Comparison of ENCODE assay signal across 9 cellular contexts in genomic region chr7:39567294-39567693, GRCh38. TPM values are rescaled to one million over a fixed set of nuclear protein-coding genes. Genes with fewer than 3 reads are reported as not detected.
A peak's percentile ranks its signal among the peaks of the same experiment; 100 is the strongest.
DNase-seq lines count a peak whose midpoint lies in the region; ATAC-seq, FAIRE-seq and TF ChIP-seq lines count a peak whose summit lies in the region.
"Had no signal": no experiment of that assay in that cellular context is flagged by ENCODE, and none has a peak within 500 bp of the region (broad histone marks: within the 10 kb centered on the region; RNA-seq: fewer than 3 reads in every experiment).

No MANE protein-coding gene starts in this region.

- peaks cover 16% of the 10 kb centered on the region for H3K36me3 Mint-ChIP-seq in endodermal cell (ENCODE audit: low read depth)

- H3K4me1 Mint-ChIP-seq in endodermal cell: peaks cover 8% of the 10 kb centered on the region

- WGBS in endodermal cell (ENCODE audit: insufficient coverage in 1 of 2, insufficient read length in 1 of 2), 2 experiments: 76% methylated on average over 2 of the region's 2 CpGs; no CpG with 5 or more reads in 1 of the 2 experiments
- WGBS in pancreas, 2 donors: 57 to 64% methylated on average over 2 of the region's 2 CpGs

- peaks cover 48% of the 10 kb centered on the region for H3K79me2 ChIP-seq in DOHH2 (ENCODE audit: control insufficient read depth, low read length)

- ATAC-seq in pancreas (no peak), GM21529 (IDR thresholded peaks at IDR 0.05; ENCODE audit: unreplicated experiment) (no peak)

- H3K9me3 ChIP-seq in DOHH2 (ENCODE audit: control insufficient read depth, insufficient read depth, low read length) (no peaks in the 10 kb centered on the region), NT2/D1 (ENCODE audit: insufficient read depth, low read length) (no peaks in the 10 kb centered on the region), endodermal cell (ENCODE audit: control insufficient read depth, low read length) (no peaks in the 10 kb centered on the region), pancreas (no peaks in the 10 kb centered on the region)

- no peak for DNase-seq in NT2/D1 (ENCODE audit: low read depth, low spot score)
- DNase-seq in endodermal cell: no peak
- no peak for DNase-seq in pancreas
- DNase-seq in NCI-H2029 treated with DMSO at 0.1 percent for 48 hours (lab: John Stamatoyannopoulos, UW): no peak
- no peak for DNase-seq in DMS153 (lab: John Stamatoyannopoulos, UW)
- DNase-seq in HCEC 1CT: no peak

- H3K4me1 ChIP-seq in DOHH2 (ENCODE audit: control insufficient read depth, low read length) (peaks cover 17% of the 10 kb centered on the region), NT2/D1 (ENCODE audit: insufficient read depth, insufficient read length) (no peaks in the 10 kb centered on the region), endodermal cell (ENCODE audit: control insufficient read depth, insufficient read depth, low read length) (no peaks in the 10 kb centered on the region), pancreas (peaks cover 0 to 13% (median 9%) of the 10 kb centered on the region in 3 donors)

- H3K4me3 ChIP-seq in DOHH2 (ENCODE audit: low read length) (peak overlapping the region; percentile 86), NT2/D1 (ENCODE audit: insufficient read length, low read depth) (peak overlapping the region; percentile 90), endodermal cell (ENCODE audit: low read length) (peak overlapping the region; percentile 97), pancreas (peak overlapping the region in 3 of 4 donors; percentile 54 to 60 (median 58))

- H3K27ac ChIP-seq in DOHH2 (ENCODE audit: low read depth, low read length): no peak overlapping the region
- H3K27ac ChIP-seq in endodermal cell (ENCODE audit: low read depth, low read length): no peak overlapping the region
- no peak overlapping the region for H3K27ac ChIP-seq in pancreas

- no peak for FAIRE-seq in pancreas (lab: Jason Lieb, UNC)
- FAIRE-seq: endometrium had no signal

- H3K9ac ChIP-seq in NT2/D1 (ENCODE audit: insufficient read length, low read depth): peak overlapping the region; percentile 95
- H3K9ac ChIP-seq in endodermal cell (ENCODE audit: extremely low read depth, low read length, poor library complexity, severe bottlenecking): peak overlapping the region; percentile 86

- H3K9me3 Mint-ChIP-seq in endodermal cell: no peaks in the 10 kb centered on the region

- peaks cover 29% of the 10 kb centered on the region for H3K36me3 ChIP-seq in DOHH2 (ENCODE audit: control insufficient read depth, low read length)
- H3K36me3 ChIP-seq in NT2/D1 (ENCODE audit: insufficient read depth, insufficient read length, low read length): peaks cover 33% of the 10 kb centered on the region
- H3K36me3 ChIP-seq in endodermal cell (ENCODE audit: control insufficient read depth, insufficient read depth, low read length): peaks cover 28% of the 10 kb centered on the region
- no peaks in the 10 kb centered on the region for H3K36me3 ChIP-seq in pancreas

- H3K27me3 Mint-ChIP-seq in endodermal cell (ENCODE audit: insufficient read depth): no peaks in the 10 kb centered on the region

- H4K20me1 ChIP-seq in DOHH2 (ENCODE audit: control insufficient read depth, insufficient read depth, low read depth, low read length): no peaks in the 10 kb centered on the region

- no peak overlapping the region for H3K27ac Mint-ChIP-seq in endodermal cell

- H3K4me3 Mint-ChIP-seq in endodermal cell: peak overlapping the region; percentile 96

- H3F3A ChIP-seq in DOHH2 (ENCODE audit: control insufficient read depth, insufficient read depth): no peaks in the 10 kb centered on the region

- intact Hi-C loops in pancreas (cut with DNase I): no loop called here

- H3K27me3 ChIP-seq in DOHH2 (ENCODE audit: control insufficient read depth, low read length) (no peaks in the 10 kb centered on the region), NT2/D1 (ENCODE audit: insufficient read depth, insufficient read length) (no peaks in the 10 kb centered on the region), endodermal cell (ENCODE audit: control insufficient read depth, insufficient read depth, low read length, poor library complexity, severe bottlenecking) (no peaks in the 10 kb centered on the region), pancreas (no peaks in the 10 kb centered on the region)

- TF ChIP-seq CTCF in DOHH2 (IDR thresholded peaks at IDR 0.05; ENCODE audit: low read depth, low read length, poor library complexity, severe bottlenecking) (no peak), endodermal cell (conservative IDR thresholded peaks at IDR 0.05) (no peak), pancreas (IDR thresholded peaks at IDR 0.05) (no peak)

- no peaks in the 10 kb centered on the region for H3K9me2 ChIP-seq in DOHH2 (replicated peaks; ENCODE audit: control insufficient read depth, low read length)

- H3K4me2 ChIP-seq in DOHH2 (ENCODE audit: low read length): peak overlapping the region; percentile 89

RNA-seq across cellular contexts. Expression of gene YAE1, which starts 1.1 kb away (rescaled TPM):
- 10 to 100 TPM; 20.9 to 30.0 TPM for total RNA-seq in endodermal cell
- 38.3 TPM for polyA plus RNA-seq in endodermal cell (2013, experiment 1 of 2)
- polyA plus RNA-seq in endodermal cell (2013, experiment 2 of 2): 33.2 TPM
- 10 to 100 TPM in 1 of 6 donors, 1 to 10 TPM in 5; 6.4 to 10.9 (median 7.8) TPM for total RNA-seq in pancreas
- 10 to 100 TPM; 14.7 to 17.6 TPM for polyA plus RNA-seq in pancreas

RNA-seq across cellular contexts. Expression of gene RALA, which starts 56.1 kb away (rescaled TPM):
- 10 to 100 TPM; 43.9 to 46.4 TPM for total RNA-seq in endodermal cell
- polyA plus RNA-seq in endodermal cell (2013, experiment 1 of 2): 46.2 TPM
- 44.1 TPM for polyA plus RNA-seq in endodermal cell (2013, experiment 2 of 2)
- total RNA-seq in pancreas: 10 to 100 TPM in 2 of 6 donors, 1 to 10 TPM in 4; 7.0 to 19.1 (median 8.8) TPM
- polyA plus RNA-seq in pancreas: 10 to 100 TPM in 1 of 2 donors, 1 to 10 TPM in 1; 7.9 to 12.1 TPM
